In the genomic region with DNA sequence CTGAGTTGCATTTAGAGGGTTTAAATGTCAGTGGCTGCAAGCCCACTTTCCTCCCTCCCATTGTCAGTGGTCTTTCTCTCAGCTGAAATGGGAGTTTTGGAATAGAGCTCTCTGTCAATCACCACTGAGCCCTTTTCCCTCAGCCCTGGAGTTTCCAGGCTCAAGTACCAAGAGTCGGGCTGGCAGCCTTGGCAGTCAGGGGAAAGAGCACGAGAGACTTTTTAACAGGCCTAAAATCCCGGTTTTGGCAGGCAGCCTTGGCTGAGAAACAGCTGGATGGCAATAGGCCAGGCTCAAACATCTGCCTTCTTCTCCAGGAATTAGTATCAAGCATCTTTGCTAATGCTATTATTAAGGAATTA, we compare ENCODE assay signal across 18 cellular contexts. TPM values are rescaled to one million over a fixed set of nuclear protein-coding genes. Genes with fewer than 3 reads are reported as not detected.
DNase-seq lines count a peak whose midpoint lies in the region; ATAC-seq lines count a peak whose summit lies in the region.
"Had no signal": no experiment of that assay in that cellular context is flagged by ENCODE, and none has a peak within 500 bp of the region (broad histone marks: within the 10 kb centered on the region; RNA-seq: fewer than 3 reads in every experiment).

No MANE protein-coding gene starts in this region.

- H3K36me3 Mint-ChIP-seq in activated T-cell treated with anti-CD3 and anti-CD28 coated beads, Interleukin-2, amount 50 U/mL, for 72 hours (ENCODE audit: insufficient read depth in 2 of 2) = peaks cover 25 to 46% of the 10 kb centered on the region in 2 donors
- peaks cover 47% of the 10 kb centered on the region for H3K36me3 Mint-ChIP-seq in activated naive CD8-positive, alpha-beta T cell treated with anti-CD3 and anti-CD28 coated beads for 36 hours
- peaks cover 21% of the 10 kb centered on the region for H3K36me3 Mint-ChIP-seq in stimulated activated memory B cell treated with anti-CD40 and anti-IgM and Interleukin-4, amounts not matched to agents 10 μg/mL and 1 μg/mL and 100 μg/mL, for 72 hours
- H3K36me3 Mint-ChIP-seq: CD8-positive, alpha-beta T cell; neural progenitor cell had no signal

- no peaks in the 10 kb centered on the region for H3K27me3 Mint-ChIP-seq in activated T-cell treated with anti-CD3 and anti-CD28 coated beads, Interleukin-2, amount 50 U/mL, for 72 hours (ENCODE audit: low read depth)
- no peaks in the 10 kb centered on the region for H3K27me3 Mint-ChIP-seq in activated naive CD8-positive, alpha-beta T cell treated with anti-CD3 and anti-CD28 coated beads for 36 hours
- H3K27me3 Mint-ChIP-seq in stimulated activated memory B cell treated with anti-CD40 and anti-IgM and Interleukin-4, amounts not matched to agents 10 μg/mL and 1 μg/mL and 100 μg/mL, for 72 hours = no peaks in the 10 kb centered on the region

- ATAC-seq in activated T-cell treated with anti-CD3 and anti-CD28 coated beads, Interleukin-2, amount 50 U/mL, for 72 hours (replicated peaks in 1 of 2) = no peak
- no peak for ATAC-seq in stimulated activated memory B cell treated with anti-CD40 and anti-IgM and Interleukin-4, amounts not matched to agents 10 μg/mL and 1 μg/mL and 100 μg/mL, for 72 hours
- ATAC-seq in HG02678 (IDR thresholded peaks at IDR 0.05; ENCODE audit: unreplicated experiment) = no peak
- ATAC-seq: CD8-positive, alpha-beta T cell; PC-3 had no signal

- H3K27ac Mint-ChIP-seq in activated T-cell treated with anti-CD3 and anti-CD28 coated beads, Interleukin-2, amount 50 U/mL, for 72 hours = peak overlapping the region; percentile 87
- H3K27ac Mint-ChIP-seq in activated naive CD8-positive, alpha-beta T cell treated with anti-CD3 and anti-CD28 coated beads for 36 hours = peak overlapping the region; percentile 77
- H3K27ac Mint-ChIP-seq in stimulated activated memory B cell treated with anti-CD40 and anti-IgM and Interleukin-4, amounts not matched to agents 10 μg/mL and 1 μg/mL and 100 μg/mL, for 72 hours = peak overlapping the region; percentile 83
- H3K27ac Mint-ChIP-seq: CD8-positive, alpha-beta T cell; neural progenitor cell; progenitor cell of endocrine pancreas had no signal

- peaks cover 13 to 19% of the 10 kb centered on the region in 2 donors for H3K9me3 Mint-ChIP-seq in activated T-cell treated with anti-CD3 and anti-CD28 coated beads, Interleukin-2, amount 50 U/mL, for 72 hours
- peaks cover 35% of the 10 kb centered on the region for H3K9me3 Mint-ChIP-seq in activated naive CD8-positive, alpha-beta T cell treated with anti-CD3 and anti-CD28 coated beads for 36 hours
- H3K9me3 Mint-ChIP-seq in stimulated activated memory B cell treated with anti-CD40 and anti-IgM and Interleukin-4, amounts not matched to agents 10 μg/mL and 1 μg/mL and 100 μg/mL, for 72 hours = peaks cover 10% of the 10 kb centered on the region

- DNase-seq in activated T-cell treated with anti-CD3 and anti-CD28 coated beads, Interleukin-2, amount 50 U/mL, for 72 hours = peak in 1 of 2 donors; percentile 28
- DNase-seq in activated T-cell treated with anti-CD3 and anti-CD28 coated beads for 4 hours = no peak
- peak; percentile 8 for DNase-seq in NCI-H524 treated with DMSO at 0.1 percent for 48 hours (lab: John Stamatoyannopoulos, UW)
- DNase-seq in activated naive CD8-positive, alpha-beta T cell treated with anti-CD3 and anti-CD28 coated beads for 36 hours = no peak
- no peak for DNase-seq in SW 1271 (lab: John Stamatoyannopoulos, UW)
- DNase-seq: brain microvascular endothelial cell; CD8-positive, alpha-beta T cell; effector memory CD4-positive, alpha-beta T cell; hypothalamus; NCI-H187 treated with DMSO at 0.1 percent for 48 hours; NCI-H226; NCI-H82; PC-3; SHP77 had no signal

- peak overlapping the region; percentile 22 to 46 for H3K4me3 Mint-ChIP-seq in activated T-cell treated with anti-CD3 and anti-CD28 coated beads, Interleukin-2, amount 50 U/mL, for 72 hours
- no peak overlapping the region for H3K4me3 Mint-ChIP-seq in activated naive CD8-positive, alpha-beta T cell treated with anti-CD3 and anti-CD28 coated beads for 36 hours
- H3K4me3 Mint-ChIP-seq in stimulated activated memory B cell treated with anti-CD40 and anti-IgM and Interleukin-4, amounts not matched to agents 10 μg/mL and 1 μg/mL and 100 μg/mL, for 72 hours = no peak overlapping the region
- H3K4me3 Mint-ChIP-seq: CD8-positive, alpha-beta T cell; neural progenitor cell had no signal

- H3K4me1 Mint-ChIP-seq in activated T-cell treated with anti-CD3 and anti-CD28 coated beads, Interleukin-2, amount 50 U/mL, for 72 hours (ENCODE audit: low read depth) = peaks cover 69% of the 10 kb centered on the region
- H3K4me1 Mint-ChIP-seq in activated naive CD8-positive, alpha-beta T cell treated with anti-CD3 and anti-CD28 coated beads for 36 hours = peaks cover 51% of the 10 kb centered on the region
- peaks cover 73% of the 10 kb centered on the region for H3K4me1 Mint-ChIP-seq in stimulated activated memory B cell treated with anti-CD40 and anti-IgM and Interleukin-4, amounts not matched to agents 10 μg/mL and 1 μg/mL and 100 μg/mL, for 72 hours

RNA-seq across cellular contexts. Expression of a gene that starts 8.1 kb away (rescaled TPM):
- 100 to 1,000 TPM; 128 to 132 TPM for total RNA-seq in activated T-cell treated with anti-CD3 and anti-CD28 coated beads, Interleukin-2, amount 50 U/mL, for 72 hours
- total RNA-seq in activated naive CD8-positive, alpha-beta T cell treated with anti-CD3 and anti-CD28 coated beads for 36 hours = 10 to 100 TPM; 84.2 to 84.8 TPM

Comparison
In these comparisons a context has a peak if more than half of its experiments do, and no peak if none do; other contexts are left out.
1. H3K4me3 Mint-ChIP-seq: peak in activated T-cell treated with anti-CD3 and anti-CD28 coated beads, Interleukin-2, amount 50 U/mL, for 72 hours (2 of 2); none in activated naive CD8-positive, alpha-beta T cell treated with anti-CD3 and anti-CD28 coated beads for 36 hours (single experiment) and stimulated activated memory B cell treated with anti-CD40 and anti-IgM and Interleukin-4, amounts not matched to agents 10 μg/mL and 1 μg/mL and 100 μg/mL, for 72 hours (single experiment).
2. Peak in every context shown above with its lines, with median percentiles within 50 percentile points of each other: H3K27ac Mint-ChIP-seq.